Comparison of ENCODE assay signal across 15 cellular contexts in the genomic region with DNA sequence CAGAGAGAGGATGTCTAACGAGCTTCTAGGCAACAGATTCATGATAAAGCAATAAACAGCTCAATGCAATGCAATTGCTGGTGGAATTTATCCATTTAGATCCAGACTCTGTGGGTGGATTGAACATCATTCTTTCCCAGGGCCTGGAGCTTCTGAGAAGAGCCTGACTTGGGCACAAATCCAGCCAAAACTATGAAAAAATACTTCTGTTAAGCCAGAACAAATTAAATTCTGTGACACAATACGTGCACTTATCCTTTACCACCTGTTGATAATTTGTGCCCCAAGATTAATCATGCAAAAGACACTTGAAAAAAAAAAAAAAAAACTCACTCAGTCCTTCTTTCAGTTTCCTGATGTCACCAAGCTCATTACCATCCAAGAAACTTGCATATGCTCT.
"Had no signal": no experiment of that assay in that cellular context is flagged by ENCODE, and none has a peak within 500 bp of the region (broad histone marks: within the 10 kb centered on the region; RNA-seq: fewer than 3 reads in every experiment).

No MANE protein-coding gene starts in this region.

- DNase-seq: activated CD4-positive, alpha-beta T cell treated with anti-CD3 and anti-CD28 coated beads, Interleukin-2, amount 50 U/mL, for 48 hours; activated CD8-positive, alpha-beta memory T cell treated with anti-CD3 and anti-CD28 coated beads, Interleukin-2, amount 50 U/mL, for 48 hours; activated naive CD4-positive, alpha-beta T cell; activated T-cell treated with anti-CD3 and anti-CD28 coated beads, Interleukin-2, amount 50 U/mL, for 4 hours; gastrocnemius medialis; hippocampal formation; kidney glomerular epithelial cell; left ventricle myocardium inferior; spleen; stimulated activated CD4-positive, alpha-beta T cell treated with anti-CD3 and anti-CD28 coated beads, Interleukin-4, amount 100 ng/mL, for 1 hour; stimulated activated naive CD4-positive, alpha-beta T cell had no signal

- H3K27me3 ChIP-seq: esophagus muscularis mucosa, gastrocnemius medialis, spleen, vagina had no signal

- H3K27ac ChIP-seq: coronary artery, esophagus muscularis mucosa, gastrocnemius medialis, left ventricle myocardium inferior, spleen, thoracic aorta, vagina had no signal

- H3K4me3 ChIP-seq: coronary artery, esophagus muscularis mucosa, gastrocnemius medialis, left ventricle myocardium inferior, spleen, thoracic aorta, vagina had no signal

- H3K4me1 ChIP-seq: esophagus muscularis mucosa, gastrocnemius medialis, left ventricle myocardium inferior, spleen, vagina had no signal

- H3K36me3 ChIP-seq: esophagus muscularis mucosa, gastrocnemius medialis, left ventricle myocardium inferior, spleen, thoracic aorta, vagina had no signal

- H3K9me3 ChIP-seq: gastrocnemius medialis, thoracic aorta, vagina had no signal
